ENCODE assay signal across 1 cellular context in the genomic region with DNA sequence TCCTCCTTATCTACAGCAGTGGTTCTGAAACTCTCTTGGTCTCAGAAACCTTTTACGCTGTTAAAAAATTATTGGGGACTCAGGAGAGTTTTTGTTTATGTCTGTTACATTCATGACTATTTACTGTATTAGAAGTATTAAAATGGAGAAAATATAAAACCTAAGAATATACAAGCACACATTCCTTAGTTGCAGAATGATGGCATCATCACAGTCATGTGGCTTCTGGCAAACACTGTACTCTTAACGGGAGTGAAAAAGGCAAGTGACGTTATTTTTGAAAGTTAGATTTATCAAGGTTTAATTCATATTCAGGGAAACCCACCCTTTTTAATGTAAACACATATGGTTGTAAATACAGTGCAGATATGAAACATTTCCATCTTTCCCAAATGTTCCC.
TF ChIP-seq lines count a peak whose summit lies in the region.

No MANE protein-coding gene starts in this region.

TF ChIP-seq in GM12878, 131 proteins besides CTCF, POLR2A, EP300 and RAD21:
- TF ChIP-seq, protein P1, sequence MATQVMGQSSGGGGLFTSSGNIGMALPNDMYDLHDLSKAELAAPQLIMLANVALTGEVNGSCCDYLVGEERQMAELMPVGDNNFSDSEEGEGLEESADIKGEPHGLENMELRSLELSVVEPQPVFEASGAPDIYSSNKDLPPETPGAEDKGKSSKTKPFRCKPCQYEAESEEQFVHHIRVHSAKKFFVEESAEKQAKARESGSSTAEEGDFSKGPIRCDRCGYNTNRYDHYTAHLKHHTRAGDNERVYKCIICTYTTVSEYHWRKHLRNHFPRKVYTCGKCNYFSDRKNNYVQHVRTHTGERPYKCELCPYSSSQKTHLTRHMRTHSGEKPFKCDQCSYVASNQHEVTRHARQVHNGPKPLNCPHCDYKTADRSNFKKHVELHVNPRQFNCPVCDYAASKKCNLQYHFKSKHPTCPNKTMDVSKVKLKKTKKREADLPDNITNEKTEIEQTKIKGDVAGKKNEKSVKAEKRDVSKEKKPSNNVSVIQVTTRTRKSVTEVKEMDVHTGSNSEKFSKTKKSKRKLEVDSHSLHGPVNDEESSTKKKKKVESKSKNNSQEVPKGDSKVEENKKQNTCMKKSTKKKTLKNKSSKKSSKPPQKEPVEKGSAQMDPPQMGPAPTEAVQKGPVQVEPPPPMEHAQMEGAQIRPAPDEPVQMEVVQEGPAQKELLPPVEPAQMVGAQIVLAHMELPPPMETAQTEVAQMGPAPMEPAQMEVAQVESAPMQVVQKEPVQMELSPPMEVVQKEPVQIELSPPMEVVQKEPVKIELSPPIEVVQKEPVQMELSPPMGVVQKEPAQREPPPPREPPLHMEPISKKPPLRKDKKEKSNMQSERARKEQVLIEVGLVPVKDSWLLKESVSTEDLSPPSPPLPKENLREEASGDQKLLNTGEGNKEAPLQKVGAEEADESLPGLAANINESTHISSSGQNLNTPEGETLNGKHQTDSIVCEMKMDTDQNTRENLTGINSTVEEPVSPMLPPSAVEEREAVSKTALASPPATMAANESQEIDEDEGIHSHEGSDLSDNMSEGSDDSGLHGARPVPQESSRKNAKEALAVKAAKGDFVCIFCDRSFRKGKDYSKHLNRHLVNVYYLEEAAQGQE (IDR thresholded peaks at IDR 0.05; ENCODE audit: low read depth, low read length) = no peak
- TF ChIP-seq SREBF1 (IDR thresholded peaks at IDR 0.05; ENCODE audit: low read length) (no peak), TCF3 (IDR thresholded peaks at IDR 0.05; ENCODE audit: borderline replicate concordance, insufficient read depth, low read depth, low read length) (no peak), MEF2A (IDR thresholded peaks at IDR 0.05; ENCODE audit: insufficient read depth, low read depth, low read length) (no peak), ZNF274 (IDR thresholded peaks at IDR 0.05; ENCODE audit: insufficient read depth, insufficient read length) (no peak), ZNF207 (IDR thresholded peaks at IDR 0.05; ENCODE audit: borderline replicate concordance) (no peak)
